In genomic region chr4:105546086-105546485, GRCh38 we compare ENCODE assay signal across 15 cellular contexts. TPM values are rescaled to one million over a fixed set of nuclear protein-coding genes. Genes with fewer than 3 reads are reported as not detected.
DNase-seq lines count a peak whose midpoint lies in the region; ATAC-seq and TF ChIP-seq lines count a peak whose summit lies in the region.
"Had no signal": no experiment of that assay in that cellular context is flagged by ENCODE, and none has a peak within 500 bp of the region (broad histone marks: within the 10 kb centered on the region; RNA-seq: fewer than 3 reads in every experiment).

No MANE protein-coding gene starts in this region.

- intact Hi-C loops in left colon (cut with DNase I, micrococcal nuclease) = no loop called here

- no peaks in the 10 kb centered on the region for H3K9me3 Mint-ChIP-seq in brain
- H3K9me3 Mint-ChIP-seq: CD4-positive, alpha-beta T cell; H9 had no signal

- no peak overlapping the region for H3K4me3 Mint-ChIP-seq in brain
- H3K4me3 Mint-ChIP-seq: CD4-positive, alpha-beta T cell; H9 had no signal

- H3K27ac Mint-ChIP-seq in brain = peak overlapping the region in 3 of 5 experiments; percentile 3 to 84 (median 42)
- H3K27ac Mint-ChIP-seq: CD4-positive, alpha-beta T cell; H9 had no signal

- in situ Hi-C loops in SK-MEL-5 (cut with HindIII; ENCODE audit: low pct_unique_long_range_greater_than_20kb, low sequenced_read_pairs) (no loop called here), ACHN (cut with HindIII; ENCODE audit: low pct_ligation_motif_present, low pct_unique_long_range_greater_than_20kb, low sequenced_read_pairs) (no loop called here)

- no peak for ATAC-seq in left colon
- ATAC-seq: GM12878 had no signal

- DNase-seq in SK-MEL-5 (ENCODE audit: low read depth, low spot score) (peak; percentile 34), medulla oblongata (ENCODE audit: extremely low spot score) (peak; percentile 11), COR-L47 (lab: John Stamatoyannopoulos, UW) (no peak), left colon (no peak), ACHN (no peak)
- DNase-seq: AML-193; CD4-positive, alpha-beta T cell; DMS79 treated with DMSO at 0.1 percent for 48 hours; GF-D8; H9 had no signal

- no peak for TF ChIP-seq CTCF in brain (conservative IDR thresholded peaks at IDR 0.05)

- H3K4me1 Mint-ChIP-seq in brain = peaks cover 37% of the 10 kb centered on the region
- H3K4me1 Mint-ChIP-seq: H9 had no signal

- no peaks in the 10 kb centered on the region for H3K36me3 Mint-ChIP-seq in brain

- no peaks in the 10 kb centered on the region for H3K27me3 Mint-ChIP-seq in brain

RNA-seq across cellular contexts. Expression of gene ARHGEF38, which starts 6.3 kb away (rescaled TPM):
- total RNA-seq in SK-MEL-5 (2014; rRNA removed; shearing (Covaris generic)) = not detected in 2 replicates
- not detected in 2 replicates for polyA plus RNA-seq in SK-MEL-5 (2015; cell fraction: cytosol; rRNA removed)
- polyA plus RNA-seq in SK-MEL-5 (2015; cell fraction: nucleus; rRNA removed) = not detected in 2 replicates
- 0.12 TPM for polyA plus RNA-seq in brain (ENCODE audit: insufficient read depth, low read depth, low replicate concordance)
- total RNA-seq in left colon = 10 to 100 TPM; 11.6 to 23.7 TPM
- total RNA-seq: CD4-positive, alpha-beta T cell; H1; H9; HT1080 had no signal
- polyA plus RNA-seq: BJ, H1 had no signal

Comparison
In these comparisons a context has a peak if more than half of its experiments do, and no peak if none do; other contexts are left out.
1. DNase-seq: peak in SK-MEL-5 (single experiment) and medulla oblongata (single experiment); none in COR-L47 (single experiment), left colon (0 of 2) and ACHN (single experiment).
2. RNA of gene ARHGEF38, which starts 6.3 kb away (total RNA-seq): 11.6 to 23.7 TPM in left colon; not detected in SK-MEL-5; every median in the first group is over 10 times any median in the second.